In genomic region chr16:2198283-2198682, GRCh38 we compare ENCODE assay signal across 1 cellular context.
TF ChIP-seq lines count a peak whose summit lies in the region.

No MANE protein-coding gene starts in this region.

TF ChIP-seq in WTC11, 78 proteins besides CTCF, POLR2A, EP300 and RAD21 (continued from another document):
- TF ChIP-seq AFF4 (CRISPR knock-in tag; IDR thresholded peaks at IDR 0.05; ENCODE audit: borderline replicate concordance) (no peak), ELF4 (CRISPR knock-in tag; IDR thresholded peaks at IDR 0.05; ENCODE audit: low read depth) (no peak)
